In genomic region chr16:50815382-50815781, GRCh38 we compare ENCODE assay signal across 22 cellular contexts.
DNase-seq lines count a peak whose midpoint lies in the region; TF ChIP-seq lines count a peak whose summit lies in the region.
"Had no signal": no experiment of that assay in that cellular context is flagged by ENCODE, and none has a peak within 500 bp of the region (broad histone marks: within the 10 kb centered on the region; RNA-seq: fewer than 3 reads in every experiment).

No MANE protein-coding gene starts in this region.

- TF ChIP-seq CTCF in esophagus muscularis mucosa (IDR thresholded peaks at IDR 0.05) (no peak), osteocyte (IDR thresholded peaks at IDR 0.05) (no peak)

- H3K9me3 Mint-ChIP-seq in osteocyte (ENCODE audit: unreplicated experiment) = no peaks in the 10 kb centered on the region
- H3K9me3 Mint-ChIP-seq: HFFc6 had no signal

- 85% methylated on average over 7 of the region's 7 CpGs for WGBS in esophagus muscularis mucosa

- H3K36me3 ChIP-seq in esophagus muscularis mucosa = no peaks in the 10 kb centered on the region
- H3K36me3 ChIP-seq: BE2C; BLaER1 treated with 17β-estradiol and CSF1 and Interleukin-3, amounts not matched to agents 10 nM and 100 nM; HAP-1 had no signal

- no peaks in the 10 kb centered on the region for H3K36me3 Mint-ChIP-seq in osteocyte (ENCODE audit: unreplicated experiment)
- H3K36me3 Mint-ChIP-seq: CD4-positive, alpha-beta memory T cell had no signal

- TF ChIP-seq EP300 in esophagus muscularis mucosa (IDR thresholded peaks at IDR 0.05) = no peak

- intact Hi-C loops in esophagus muscularis mucosa (cut with DNase I) = no loop called here

- no peak overlapping the region for H3K27ac Mint-ChIP-seq in osteocyte (ENCODE audit: unreplicated experiment)
- H3K27ac Mint-ChIP-seq: CD4-positive, alpha-beta memory T cell; HFFc6 had no signal

- no peak for TF ChIP-seq POLR2A in esophagus muscularis mucosa (IDR thresholded peaks at IDR 0.05; ENCODE audit: low read depth)

- H3K27ac ChIP-seq in esophagus muscularis mucosa (replicated peaks in 1 of 4) = no peak overlapping the region
- H3K27ac ChIP-seq: A549; BLaER1 treated with 17β-estradiol and CSF1 and Interleukin-3, amounts not matched to agents 10 nM and 100 nM had no signal

- H3K4me1 ChIP-seq in esophagus muscularis mucosa = no peaks in the 10 kb centered on the region
- H3K4me1 ChIP-seq: A549, BE2C, HAP-1 had no signal

- no peaks in the 10 kb centered on the region for H3K9me3 ChIP-seq in esophagus muscularis mucosa
- H3K9me3 ChIP-seq: A549; BE2C; BLaER1 treated with 17β-estradiol and CSF1 and Interleukin-3, amounts not matched to agents 10 nM and 100 nM; HAP-1 had no signal

- H3K4me1 Mint-ChIP-seq in osteocyte (ENCODE audit: unreplicated experiment) = no peaks in the 10 kb centered on the region
- H3K4me1 Mint-ChIP-seq: CD4-positive, alpha-beta memory T cell had no signal

- no peak overlapping the region for H3K4me3 Mint-ChIP-seq in osteocyte (ENCODE audit: unreplicated experiment)
- H3K4me3 Mint-ChIP-seq: CD4-positive, alpha-beta memory T cell; HFFc6 had no signal

- H3K4me3 ChIP-seq in esophagus muscularis mucosa = no peak overlapping the region
- H3K4me3 ChIP-seq: A549; BLaER1 treated with 17β-estradiol and CSF1 and Interleukin-3, amounts not matched to agents 10 nM and 100 nM; HAP-1 had no signal

- peaks cover 12% of the 10 kb centered on the region for H3K27me3 Mint-ChIP-seq in osteocyte (ENCODE audit: unreplicated experiment)

- peaks cover 0 to 5% (median 0%) of the 10 kb centered on the region in 4 donors for H3K27me3 ChIP-seq in esophagus muscularis mucosa

- DNase-seq in activated CD8-positive, alpha-beta memory T cell treated with anti-CD3 and anti-CD28 coated beads for 24 hours = peak; percentile 11
- no peak for DNase-seq in activated CD8-positive, alpha-beta memory T cell treated with anti-CD3 and anti-CD28 coated beads, Interleukin-2, amount 50 U/mL, for 48 hours
- DNase-seq in esophagus muscularis mucosa (ENCODE audit: extremely low spot score) (peak; percentile 64), osteocyte (ENCODE audit: extremely low spot score, unreplicated experiment) (peak; percentile 69), NCI-H2029 (lab: John Stamatoyannopoulos, UW) (no peak), NCI-H1105 (lab: John Stamatoyannopoulos, UW) (no peak)
- no peak for DNase-seq in activated CD4-positive, CD25-positive, alpha-beta regulatory T cell treated with anti-CD3 and anti-CD28 coated beads, Interleukin-2, amount 50 U/mL, for 72 hours
- DNase-seq: 8988T; ACHN; AML-193; BE2C; Calu3; CD4-positive, alpha-beta memory T cell; COR-L47; DMS53; DMS79 treated with DMSO at 0.1 percent for 48 hours; GF-D8; GOT3; HFFc6 had no signal

Comparison
In these comparisons a context has a peak if more than half of its experiments do, and no peak if none do; other contexts are left out.
1. DNase-seq: peak in activated CD8-positive, alpha-beta memory T cell treated with anti-CD3 and anti-CD28 coated beads for 24 hours (single experiment), esophagus muscularis mucosa (single experiment) and osteocyte (single experiment); none in activated CD8-positive, alpha-beta memory T cell treated with anti-CD3 and anti-CD28 coated beads, Interleukin-2, amount 50 U/mL, for 48 hours (single experiment), activated CD4-positive, CD25-positive, alpha-beta regulatory T cell treated with anti-CD3 and anti-CD28 coated beads, Interleukin-2, amount 50 U/mL, for 72 hours (single experiment), NCI-H2029 (single experiment) and NCI-H1105 (single experiment).